In the genomic region with DNA sequence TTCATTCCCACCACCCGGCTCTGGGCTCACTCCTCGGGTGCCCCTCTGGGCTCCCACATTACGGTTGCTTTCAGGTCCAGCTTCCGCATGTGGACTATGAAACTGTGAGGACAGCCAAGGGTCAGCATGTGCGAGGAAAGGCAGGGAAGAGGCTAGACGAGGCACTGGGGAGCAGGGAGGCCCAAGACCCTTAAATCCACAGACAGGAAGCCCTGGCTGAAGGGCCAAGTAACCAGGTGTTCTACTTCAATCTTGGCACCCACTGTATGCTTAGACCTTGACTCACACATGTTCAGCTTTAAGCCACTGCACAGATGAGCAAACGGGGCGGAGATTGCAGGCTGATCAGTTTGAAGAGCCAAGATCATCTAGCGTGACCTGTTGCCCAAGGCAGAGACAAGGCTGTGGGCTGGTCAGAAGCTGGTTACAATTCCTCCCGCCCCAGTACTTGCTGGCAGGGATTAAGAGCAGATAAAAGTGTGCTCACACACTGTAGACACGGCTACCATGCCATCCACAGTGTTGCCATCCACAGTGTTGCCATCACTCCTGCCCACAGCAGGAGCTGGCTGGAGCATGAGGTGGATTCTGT, we compare ENCODE assay signal across 2 cellular contexts.
TF ChIP-seq lines count a peak whose summit lies in the region.

A gene (plus strand): TSS at position 393 of the 592 bp plus-strand sequence. CDS start 184 bp downstream, at position 577.

TF ChIP-seq in GM12878, 131 proteins besides CTCF, POLR2A, EP300 and RAD21:
- TF ChIP-seq MTA2 (IDR thresholded peaks at IDR 0.05; ENCODE audit: low read depth) (no peak), NR2F1 (conservative IDR thresholded peaks at IDR 0.05) (no peak), DPF2 (IDR thresholded peaks at IDR 0.05) (no peak), PAX5 (IDR thresholded peaks at IDR 0.05; ENCODE audit: borderline replicate concordance, low read depth, low read length) (peak; percentile 63; the same call in 1 of the 2 replicates), POU2F2 (IDR thresholded peaks at IDR 0.05; ENCODE audit: borderline replicate concordance, low read depth, low read length) (no peak)
- TF ChIP-seq, protein P1, sequence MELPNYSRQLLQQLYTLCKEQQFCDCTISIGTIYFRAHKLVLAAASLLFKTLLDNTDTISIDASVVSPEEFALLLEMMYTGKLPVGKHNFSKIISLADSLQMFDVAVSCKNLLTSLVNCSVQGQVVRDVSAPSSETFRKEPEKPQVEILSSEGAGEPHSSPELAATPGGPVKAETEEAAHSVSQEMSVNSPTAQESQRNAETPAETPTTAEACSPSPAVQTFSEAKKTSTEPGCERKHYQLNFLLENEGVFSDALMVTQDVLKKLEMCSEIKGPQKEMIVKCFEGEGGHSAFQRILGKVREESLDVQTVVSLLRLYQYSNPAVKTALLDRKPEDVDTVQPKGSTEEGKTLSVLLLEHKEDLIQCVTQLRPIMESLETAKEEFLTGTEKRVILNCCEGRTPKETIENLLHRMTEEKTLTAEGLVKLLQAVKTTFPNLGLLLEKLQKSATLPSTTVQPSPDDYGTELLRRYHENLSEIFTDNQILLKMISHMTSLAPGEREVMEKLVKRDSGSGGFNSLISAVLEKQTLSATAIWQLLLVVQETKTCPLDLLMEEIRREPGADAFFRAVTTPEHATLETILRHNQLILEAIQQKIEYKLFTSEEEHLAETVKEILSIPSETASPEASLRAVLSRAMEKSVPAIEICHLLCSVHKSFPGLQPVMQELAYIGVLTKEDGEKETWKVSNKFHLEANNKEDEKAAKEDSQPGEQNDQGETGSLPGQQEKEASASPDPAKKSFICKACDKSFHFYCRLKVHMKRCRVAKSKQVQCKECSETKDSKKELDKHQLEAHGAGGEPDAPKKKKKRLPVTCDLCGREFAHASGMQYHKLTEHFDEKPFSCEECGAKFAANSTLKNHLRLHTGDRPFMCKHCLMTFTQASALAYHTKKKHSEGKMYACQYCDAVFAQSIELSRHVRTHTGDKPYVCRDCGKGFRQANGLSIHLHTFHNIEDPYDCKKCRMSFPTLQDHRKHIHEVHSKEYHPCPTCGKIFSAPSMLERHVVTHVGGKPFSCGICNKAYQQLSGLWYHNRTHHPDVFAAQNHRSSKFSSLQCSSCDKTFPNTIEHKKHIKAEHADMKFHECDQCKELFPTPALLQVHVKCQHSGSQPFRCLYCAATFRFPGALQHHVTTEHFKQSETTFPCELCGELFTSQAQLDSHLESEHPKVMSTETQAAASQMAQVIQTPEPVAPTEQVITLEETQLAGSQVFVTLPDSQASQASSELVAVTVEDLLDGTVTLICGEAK (IDR thresholded peaks at IDR 0.05; ENCODE audit: borderline replicate concordance): no peak

TF ChIP-seq in HepG2, 621 proteins besides CTCF, POLR2A, EP300 and RAD21 (continues in another document):
- 0 out of 2 replicates have a peak, but pooled peaks have one; percentile 24 for TF ChIP-seq TGIF2 (CRISPR knock-in tag; IDR thresholded peaks at IDR 0.05)
- TF ChIP-seq, protein P2, sequence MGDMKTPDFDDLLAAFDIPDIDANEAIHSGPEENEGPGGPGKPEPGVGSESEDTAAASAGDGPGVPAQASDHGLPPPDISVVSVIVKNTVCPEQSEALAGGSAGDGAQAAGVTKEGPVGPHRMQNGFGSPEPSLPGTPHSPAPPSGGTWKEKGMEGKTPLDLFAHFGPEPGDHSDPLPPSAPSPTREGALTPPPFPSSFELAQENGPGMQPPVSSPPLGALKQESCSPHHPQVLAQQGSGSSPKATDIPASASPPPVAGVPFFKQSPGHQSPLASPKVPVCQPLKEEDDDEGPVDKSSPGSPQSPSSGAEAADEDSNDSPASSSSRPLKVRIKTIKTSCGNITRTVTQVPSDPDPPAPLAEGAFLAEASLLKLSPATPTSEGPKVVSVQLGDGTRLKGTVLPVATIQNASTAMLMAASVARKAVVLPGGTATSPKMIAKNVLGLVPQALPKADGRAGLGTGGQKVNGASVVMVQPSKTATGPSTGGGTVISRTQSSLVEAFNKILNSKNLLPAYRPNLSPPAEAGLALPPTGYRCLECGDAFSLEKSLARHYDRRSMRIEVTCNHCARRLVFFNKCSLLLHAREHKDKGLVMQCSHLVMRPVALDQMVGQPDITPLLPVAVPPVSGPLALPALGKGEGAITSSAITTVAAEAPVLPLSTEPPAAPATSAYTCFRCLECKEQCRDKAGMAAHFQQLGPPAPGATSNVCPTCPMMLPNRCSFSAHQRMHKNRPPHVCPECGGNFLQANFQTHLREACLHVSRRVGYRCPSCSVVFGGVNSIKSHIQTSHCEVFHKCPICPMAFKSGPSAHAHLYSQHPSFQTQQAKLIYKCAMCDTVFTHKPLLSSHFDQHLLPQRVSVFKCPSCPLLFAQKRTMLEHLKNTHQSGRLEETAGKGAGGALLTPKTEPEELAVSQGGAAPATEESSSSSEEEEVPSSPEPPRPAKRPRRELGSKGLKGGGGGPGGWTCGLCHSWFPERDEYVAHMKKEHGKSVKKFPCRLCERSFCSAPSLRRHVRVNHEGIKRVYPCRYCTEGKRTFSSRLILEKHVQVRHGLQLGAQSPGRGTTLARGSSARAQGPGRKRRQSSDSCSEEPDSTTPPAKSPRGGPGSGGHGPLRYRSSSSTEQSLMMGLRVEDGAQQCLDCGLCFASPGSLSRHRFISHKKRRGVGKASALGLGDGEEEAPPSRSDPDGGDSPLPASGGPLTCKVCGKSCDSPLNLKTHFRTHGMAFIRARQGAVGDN (CRISPR knock-in tag; IDR thresholded peaks at IDR 0.05): peak; percentile 89
- TF ChIP-seq, protein P3, sequence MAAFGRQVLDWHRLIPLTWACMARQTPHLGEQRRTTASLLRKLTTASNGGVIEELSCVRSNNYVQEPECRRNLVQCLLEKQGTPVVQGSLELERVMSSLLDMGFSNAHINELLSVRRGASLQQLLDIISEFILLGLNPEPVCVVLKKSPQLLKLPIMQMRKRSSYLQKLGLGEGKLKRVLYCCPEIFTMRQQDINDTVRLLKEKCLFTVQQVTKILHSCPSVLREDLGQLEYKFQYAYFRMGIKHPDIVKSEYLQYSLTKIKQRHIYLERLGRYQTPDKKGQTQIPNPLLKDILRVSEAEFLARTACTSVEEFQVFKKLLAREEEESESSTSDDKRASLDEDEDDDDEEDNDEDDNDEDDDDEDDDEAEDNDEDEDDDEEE (CRISPR knock-in tag; IDR thresholded peaks at IDR 0.05): 0 out of 2 replicates have a peak, but pooled peaks have one; percentile 38
- TF ChIP-seq ZEB1 (IDR thresholded peaks at IDR 0.05; ENCODE audit: insufficient replicate concordance, low read depth): no peak
- TF ChIP-seq, protein P4, sequence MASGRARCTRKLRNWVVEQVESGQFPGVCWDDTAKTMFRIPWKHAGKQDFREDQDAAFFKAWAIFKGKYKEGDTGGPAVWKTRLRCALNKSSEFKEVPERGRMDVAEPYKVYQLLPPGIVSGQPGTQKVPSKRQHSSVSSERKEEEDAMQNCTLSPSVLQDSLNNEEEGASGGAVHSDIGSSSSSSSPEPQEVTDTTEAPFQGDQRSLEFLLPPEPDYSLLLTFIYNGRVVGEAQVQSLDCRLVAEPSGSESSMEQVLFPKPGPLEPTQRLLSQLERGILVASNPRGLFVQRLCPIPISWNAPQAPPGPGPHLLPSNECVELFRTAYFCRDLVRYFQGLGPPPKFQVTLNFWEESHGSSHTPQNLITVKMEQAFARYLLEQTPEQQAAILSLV (CRISPR knock-in tag; IDR thresholded peaks at IDR 0.05; ENCODE audit: borderline replicate concordance): 0 out of 2 replicates have a peak, but pooled peaks have one; percentile 20
- 0 out of 2 replicates have a peak, but pooled peaks have one; percentile 69 for TF ChIP-seq BRCA1 (CRISPR knock-in tag; IDR thresholded peaks at IDR 0.05)
- TF ChIP-seq ZNF569 (CRISPR knock-in tag; IDR thresholded peaks at IDR 0.05; ENCODE audit: borderline replicate concordance): 0 out of 2 replicates have a peak, but pooled peaks have one; percentile 22
- peak; percentile 67 for TF ChIP-seq ZNF501 (CRISPR knock-in tag; IDR thresholded peaks at IDR 0.05)
- TF ChIP-seq HNF4A (CRISPR knock-in tag; IDR thresholded peaks at IDR 0.05): peak; percentile 62
- TF ChIP-seq, protein P5, sequence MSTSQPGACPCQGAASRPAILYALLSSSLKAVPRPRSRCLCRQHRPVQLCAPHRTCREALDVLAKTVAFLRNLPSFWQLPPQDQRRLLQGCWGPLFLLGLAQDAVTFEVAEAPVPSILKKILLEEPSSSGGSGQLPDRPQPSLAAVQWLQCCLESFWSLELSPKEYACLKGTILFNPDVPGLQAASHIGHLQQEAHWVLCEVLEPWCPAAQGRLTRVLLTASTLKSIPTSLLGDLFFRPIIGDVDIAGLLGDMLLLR (CRISPR knock-in tag; IDR thresholded peaks at IDR 0.05): 0 out of 2 replicates have a peak, but pooled peaks have one; percentile 39
- TF ChIP-seq CHD2 (IDR thresholded peaks at IDR 0.05; ENCODE audit: low read depth, low read length): no peak
- TF ChIP-seq FOXA3 (CRISPR knock-in tag; IDR thresholded peaks at IDR 0.05): no peak; the same call in 1 of the 2 replicates
- TF ChIP-seq, protein P6, sequence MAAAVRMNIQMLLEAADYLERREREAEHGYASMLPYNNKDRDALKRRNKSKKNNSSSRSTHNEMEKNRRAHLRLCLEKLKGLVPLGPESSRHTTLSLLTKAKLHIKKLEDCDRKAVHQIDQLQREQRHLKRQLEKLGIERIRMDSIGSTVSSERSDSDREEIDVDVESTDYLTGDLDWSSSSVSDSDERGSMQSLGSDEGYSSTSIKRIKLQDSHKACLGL (CRISPR knock-in tag; IDR thresholded peaks at IDR 0.05): 0 out of 2 replicates have a peak, but pooled peaks have one; percentile 60
- peak; percentile 57; the same call in 1 of the 2 replicates for TF ChIP-seq ZNF431 (CRISPR knock-in tag; IDR thresholded peaks at IDR 0.05; ENCODE audit: borderline replicate concordance, low read depth)
- peak; percentile 51; the same call in 1 of the 2 replicates for TF ChIP-seq MXD4 (CRISPR knock-in tag; IDR thresholded peaks at IDR 0.05)
- TF ChIP-seq FOXC1 (CRISPR knock-in tag; IDR thresholded peaks at IDR 0.05; ENCODE audit: borderline replicate concordance): peak; percentile 87
- TF ChIP-seq, protein P7, sequence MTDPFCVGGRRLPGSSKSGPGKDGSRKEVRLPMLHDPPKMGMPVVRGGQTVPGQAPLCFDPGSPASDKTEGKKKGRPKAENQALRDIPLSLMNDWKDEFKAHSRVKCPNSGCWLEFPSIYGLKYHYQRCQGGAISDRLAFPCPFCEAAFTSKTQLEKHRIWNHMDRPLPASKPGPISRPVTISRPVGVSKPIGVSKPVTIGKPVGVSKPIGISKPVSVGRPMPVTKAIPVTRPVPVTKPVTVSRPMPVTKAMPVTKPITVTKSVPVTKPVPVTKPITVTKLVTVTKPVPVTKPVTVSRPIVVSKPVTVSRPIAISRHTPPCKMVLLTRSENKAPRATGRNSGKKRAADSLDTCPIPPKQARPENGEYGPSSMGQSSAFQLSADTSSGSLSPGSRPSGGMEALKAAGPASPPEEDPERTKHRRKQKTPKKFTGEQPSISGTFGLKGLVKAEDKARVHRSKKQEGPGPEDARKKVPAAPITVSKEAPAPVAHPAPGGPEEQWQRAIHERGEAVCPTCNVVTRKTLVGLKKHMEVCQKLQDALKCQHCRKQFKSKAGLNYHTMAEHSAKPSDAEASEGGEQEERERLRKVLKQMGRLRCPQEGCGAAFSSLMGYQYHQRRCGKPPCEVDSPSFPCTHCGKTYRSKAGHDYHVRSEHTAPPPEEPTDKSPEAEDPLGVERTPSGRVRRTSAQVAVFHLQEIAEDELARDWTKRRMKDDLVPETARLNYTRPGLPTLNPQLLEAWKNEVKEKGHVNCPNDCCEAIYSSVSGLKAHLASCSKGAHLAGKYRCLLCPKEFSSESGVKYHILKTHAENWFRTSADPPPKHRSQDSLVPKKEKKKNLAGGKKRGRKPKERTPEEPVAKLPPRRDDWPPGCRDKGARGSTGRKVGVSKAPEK (CRISPR knock-in tag; IDR thresholded peaks at IDR 0.05; ENCODE audit: borderline replicate concordance): 0 out of 2 replicates have a peak, but pooled peaks have one; percentile 82
- TF ChIP-seq ZNF44 (CRISPR knock-in tag; IDR thresholded peaks at IDR 0.05): 0 out of 2 replicates have a peak, but pooled peaks have one; percentile 61
- TF ChIP-seq, protein P8, sequence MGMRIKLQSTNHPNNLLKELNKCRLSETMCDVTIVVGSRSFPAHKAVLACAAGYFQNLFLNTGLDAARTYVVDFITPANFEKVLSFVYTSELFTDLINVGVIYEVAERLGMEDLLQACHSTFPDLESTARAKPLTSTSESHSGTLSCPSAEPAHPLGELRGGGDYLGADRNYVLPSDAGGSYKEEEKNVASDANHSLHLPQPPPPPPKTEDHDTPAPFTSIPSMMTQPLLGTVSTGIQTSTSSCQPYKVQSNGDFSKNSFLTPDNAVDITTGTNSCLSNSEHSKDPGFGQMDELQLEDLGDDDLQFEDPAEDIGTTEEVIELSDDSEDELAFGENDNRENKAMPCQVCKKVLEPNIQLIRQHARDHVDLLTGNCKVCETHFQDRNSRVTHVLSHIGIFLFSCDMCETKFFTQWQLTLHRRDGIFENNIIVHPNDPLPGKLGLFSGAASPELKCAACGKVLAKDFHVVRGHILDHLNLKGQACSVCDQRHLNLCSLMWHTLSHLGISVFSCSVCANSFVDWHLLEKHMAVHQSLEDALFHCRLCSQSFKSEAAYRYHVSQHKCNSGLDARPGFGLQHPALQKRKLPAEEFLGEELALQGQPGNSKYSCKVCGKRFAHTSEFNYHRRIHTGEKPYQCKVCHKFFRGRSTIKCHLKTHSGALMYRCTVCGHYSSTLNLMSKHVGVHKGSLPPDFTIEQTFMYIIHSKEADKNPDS (CRISPR knock-in tag; IDR thresholded peaks at IDR 0.05): peak; percentile 61; the same call in 1 of the 2 replicates
- peak; percentile 51; the same call in 1 of the 2 replicates for TF ChIP-seq ZBTB7A (CRISPR knock-in tag; IDR thresholded peaks at IDR 0.05)
- TF ChIP-seq ZMYM3 (CRISPR knock-in tag; IDR thresholded peaks at IDR 0.05): peak; percentile 51
- no peak for TF ChIP-seq ZNF335 (CRISPR knock-in tag; IDR thresholded peaks at IDR 0.05)
- peak; percentile 51 for TF ChIP-seq ELF1 (CRISPR knock-in tag; IDR thresholded peaks at IDR 0.05)
- TF ChIP-seq ZMYM4 (CRISPR knock-in tag; IDR thresholded peaks at IDR 0.05): peak; percentile 15; the same call in 1 of the 2 replicates
